In genomic region chr6:6736753-6737654, GRCh38 we compare ENCODE assay signal across 9 cellular contexts.
DNase-seq lines count a peak whose midpoint lies in the region; ATAC-seq lines count a peak whose summit lies in the region.
"Had no signal": no experiment of that assay in that cellular context is flagged by ENCODE, and none has a peak within 500 bp of the region (broad histone marks: within the 10 kb centered on the region; RNA-seq: fewer than 3 reads in every experiment).

No MANE protein-coding gene starts in this region.

- no peaks in the 10 kb centered on the region for H3K9me3 Mint-ChIP-seq in stimulated activated naive CD8-positive, alpha-beta T cell treated with anti-CD3 and anti-CD28 coated beads, Interleukin-15, amount 100 ng/mL, for 72 hours

- H3K4me1 Mint-ChIP-seq in stimulated activated naive CD8-positive, alpha-beta T cell treated with anti-CD3 and anti-CD28 coated beads, Interleukin-15, amount 100 ng/mL, for 72 hours: no peaks in the 10 kb centered on the region

- no peak overlapping the region for H3K27ac Mint-ChIP-seq in stimulated activated naive CD8-positive, alpha-beta T cell treated with anti-CD3 and anti-CD28 coated beads, Interleukin-15, amount 100 ng/mL, for 72 hours

- no peak for DNase-seq in stimulated activated naive CD8-positive, alpha-beta T cell treated with anti-CD3 and anti-CD28 coated beads, Interleukin-15, Interleukin-2, amounts not matched to agents 100 U/mL and 50 U/mL, for 24 hours
- DNase-seq in stimulated activated naive CD8-positive, alpha-beta T cell treated with anti-CD3 and anti-CD28 coated beads, Interleukin-15, amount 100 ng/mL, for 72 hours: no peak
- peak; percentile 86 for DNase-seq in myocyte (ENCODE audit: low read depth)
- DNase-seq in globus pallidus (ENCODE audit: low spot score): no peak
- no peak for DNase-seq in SHP77 treated with DMSO at 0.1 percent for 48 hours (lab: John Stamatoyannopoulos, UW)
- DNase-seq in central memory CD4-positive, alpha-beta T cell: no peak
- DNase-seq: Kasumi-1 had no signal

- no peak overlapping the region for H3K4me3 Mint-ChIP-seq in stimulated activated naive CD8-positive, alpha-beta T cell treated with anti-CD3 and anti-CD28 coated beads, Interleukin-15, amount 100 ng/mL, for 72 hours

- peak; percentile 30 for ATAC-seq in stimulated activated naive CD8-positive, alpha-beta T cell treated with anti-CD3 and anti-CD28 coated beads, Interleukin-15, Interleukin-2, amounts not matched to agents 100 U/mL and 50 U/mL, for 24 hours
- ATAC-seq in stimulated activated naive CD8-positive, alpha-beta T cell treated with anti-CD3 and anti-CD28 coated beads, Interleukin-15, amount 100 ng/mL, for 72 hours: no peak
- peak; percentile 21 for ATAC-seq in esophagus mucosa
- ATAC-seq in activated CD4-positive, CD25-positive, alpha-beta regulatory T cell treated with anti-CD3 and anti-CD28 coated beads, Interleukin-2, amount 50 U/mL, for 24 hours: no peak

- H3K27me3 Mint-ChIP-seq in stimulated activated naive CD8-positive, alpha-beta T cell treated with anti-CD3 and anti-CD28 coated beads, Interleukin-15, amount 100 ng/mL, for 72 hours: peaks cover 39% of the 10 kb centered on the region

Comparison
In these comparisons a context has a peak if more than half of its experiments do, and no peak if none do; other contexts are left out.
1. ATAC-seq: peak in stimulated activated naive CD8-positive, alpha-beta T cell treated with anti-CD3 and anti-CD28 coated beads, Interleukin-15, Interleukin-2, amounts not matched to agents 100 U/mL and 50 U/mL, for 24 hours (single experiment) and esophagus mucosa (single experiment); none in stimulated activated naive CD8-positive, alpha-beta T cell treated with anti-CD3 and anti-CD28 coated beads, Interleukin-15, amount 100 ng/mL, for 72 hours (single experiment) and activated CD4-positive, CD25-positive, alpha-beta regulatory T cell treated with anti-CD3 and anti-CD28 coated beads, Interleukin-2, amount 50 U/mL, for 24 hours (0 of 2).